Comparison of ENCODE assay signal across 13 cellular contexts in the genomic region with DNA sequence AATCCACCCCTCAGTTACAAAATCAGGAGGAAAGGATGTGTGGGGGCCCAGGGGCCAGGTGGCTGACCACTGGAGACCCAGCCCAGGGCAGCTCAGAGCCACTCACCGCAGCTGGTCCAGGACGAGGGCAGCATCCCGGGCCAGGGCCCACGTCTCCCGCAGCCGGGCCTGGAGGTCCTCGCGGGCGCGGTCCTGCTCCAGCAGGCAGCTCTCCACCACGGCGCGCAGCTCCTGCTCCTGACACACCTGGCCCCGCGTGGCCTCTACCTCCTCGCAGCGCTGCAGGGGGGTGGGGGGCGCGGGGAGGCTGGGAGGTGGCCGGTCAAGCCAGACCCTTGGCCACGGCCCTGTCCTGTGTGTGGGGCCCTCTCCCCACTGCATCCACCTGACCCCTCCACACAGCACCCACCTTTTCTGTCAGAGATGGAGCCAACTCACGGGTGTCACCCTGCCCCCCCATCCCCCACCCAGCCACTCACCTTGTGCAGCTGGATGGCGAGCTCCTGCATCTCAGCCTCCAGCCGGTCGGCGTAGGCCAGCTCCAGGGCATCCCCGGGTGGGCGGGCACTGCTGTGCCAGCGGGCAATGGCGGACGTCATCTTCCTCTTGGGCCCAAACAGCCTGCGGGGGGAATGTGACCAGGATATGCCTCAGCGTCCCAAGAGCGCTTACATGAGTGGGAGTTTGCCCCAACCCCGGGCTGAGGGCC. TPM values are rescaled to one million over a fixed set of nuclear protein-coding genes. Genes with fewer than 3 reads are reported as not detected.
"Had no signal": no experiment of that assay in that cellular context is flagged by ENCODE, and none has a peak within 500 bp of the region (broad histone marks: within the 10 kb centered on the region; RNA-seq: fewer than 3 reads in every experiment).

No MANE protein-coding gene starts in this region.

- H3K9me3 ChIP-seq: gastroesophageal sphincter, lower lobe of right lung, thoracic aorta had no signal

- H3K27me3 ChIP-seq: dorsolateral prefrontal cortex, gastroesophageal sphincter had no signal

- H3K4me3 Mint-ChIP-seq: activated T-cell treated with anti-CD3 and anti-CD28 coated beads, Interleukin-2, amount 50 U/mL, for 24 hours; nephron progenitor cell; T-cell had no signal

- H3K4me3 ChIP-seq: dorsolateral prefrontal cortex, gastroesophageal sphincter, lower lobe of right lung, thoracic aorta had no signal

- DNase-seq: activated effector memory CD4-positive, alpha-beta T cell treated with Interleukin-2 at 50 U/mL for 16 hours; activated naive CD4-positive, alpha-beta T cell treated with anti-CD3 and anti-CD28 coated beads, Interleukin-2, amount 50 U/mL, for 16 hours; activated T-cell treated with anti-CD3 and anti-CD28 coated beads, Interleukin-2, amount 50 U/mL, for 24 hours; dorsolateral prefrontal cortex; hippocampal formation; lower lobe of right lung; nephron progenitor cell; T-cell; T-helper 9 cell had no signal

- H3K27ac ChIP-seq: gastroesophageal sphincter, lower lobe of right lung, thoracic aorta had no signal

- H3K27me3 Mint-ChIP-seq: activated T-cell treated with anti-CD3 and anti-CD28 coated beads, Interleukin-2, amount 50 U/mL, for 24 hours; T-cell had no signal

- H3K9me3 Mint-ChIP-seq: activated T-cell treated with anti-CD3 and anti-CD28 coated beads, Interleukin-2, amount 50 U/mL, for 24 hours; nephron progenitor cell; T-cell had no signal

- H3K27ac Mint-ChIP-seq: T-cell had no signal

- ATAC-seq: activated CD4-positive, CD25-positive, alpha-beta regulatory T cell treated with anti-CD3 and anti-CD28 coated beads, Interleukin-2, amount 50 U/mL, for 24 hours; gastroesophageal sphincter; lower lobe of right lung; sciatic nerve; T-cell had no signal

RNA-seq across cellular contexts. Expression of gene DNAAF8, which starts 35.9 kb away (rescaled TPM):
- total RNA-seq: thoracic aorta had no signal
